ENCODE assay signal across 10 cellular contexts in the genomic region with DNA sequence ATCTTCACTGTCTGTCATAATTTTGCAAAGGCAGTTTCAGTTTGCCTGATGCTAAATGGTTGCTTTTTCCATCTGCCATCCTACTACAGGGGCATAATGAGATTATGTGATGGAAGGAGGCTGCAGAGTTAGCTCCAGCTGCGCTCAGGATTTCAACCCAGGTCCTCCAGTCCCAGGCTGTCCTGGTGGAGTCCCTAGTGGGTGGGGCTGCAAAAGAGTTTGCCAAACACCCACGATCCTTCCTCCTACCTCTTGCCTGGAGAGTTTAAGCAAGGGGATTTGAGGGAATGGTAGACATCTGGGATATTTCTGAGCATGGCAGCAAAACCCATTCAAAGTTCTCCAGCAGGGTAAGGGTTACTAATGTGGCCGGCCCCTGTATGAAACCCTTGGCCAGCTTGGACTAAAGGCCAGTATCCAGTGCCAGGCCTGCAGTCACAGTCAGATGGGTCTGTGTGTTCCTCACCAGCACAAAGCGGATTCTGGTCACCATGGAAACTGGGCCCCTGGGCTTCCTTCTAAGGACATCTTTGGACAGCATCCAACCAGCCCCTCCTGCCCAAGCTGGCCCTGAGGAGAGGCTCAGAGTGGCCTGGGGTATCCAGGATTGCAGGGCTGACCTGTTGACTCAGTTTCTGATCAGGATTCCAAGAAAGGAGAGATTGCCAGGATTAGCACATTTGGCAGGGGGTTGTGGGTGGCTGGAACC. TPM values are rescaled to one million over a fixed set of nuclear protein-coding genes. Genes with fewer than 3 reads are reported as not detected.
DNase-seq lines count a peak whose midpoint lies in the region; ATAC-seq and TF ChIP-seq lines count a peak whose summit lies in the region.
"Had no signal": no experiment of that assay in that cellular context is flagged by ENCODE, and none has a peak within 500 bp of the region (broad histone marks: within the 10 kb centered on the region; RNA-seq: fewer than 3 reads in every experiment).

No MANE protein-coding gene starts in this region.

- no peaks in the 10 kb centered on the region; the same call in 1 of the 2 replicates for H3K27me3 ChIP-seq in SK-N-SH (ENCODE audit: insufficient read depth)

- peaks cover 30% of the 10 kb centered on the region for H3K4me1 Mint-ChIP-seq in HFFc6 (ENCODE audit: low read depth)

- H3F3A ChIP-seq in SK-N-SH (replicated peaks; ENCODE audit: insufficient read depth): no peaks in the 10 kb centered on the region

- CTCF ChIA-PET in SK-N-SH (lab: Yijun Ruan, JAX): interaction anchor here (0.8 to 3.5 kb wide), 9 partner anchors 17 to 204 kb away, joined by 3 to 31 read pairs (median 4); no protein-coding TSS in a partner anchor

- intact Hi-C loops in Right ventricle myocardium superior (cut with DNase I) (no loop called here), sciatic nerve (cut with DNase I) (no loop called here)

- TF ChIP-seq RAD21 in SK-N-SH (IDR thresholded peaks at IDR 0.05; ENCODE audit: low read length): no peak

- no peaks in the 10 kb centered on the region for H3K79me2 ChIP-seq in SK-N-SH (ENCODE audit: insufficient read depth)

- H3K9me2 ChIP-seq in SK-N-SH: no peaks in the 10 kb centered on the region

- no peak overlapping the region for H3K9ac ChIP-seq in SK-N-SH

- peak overlapping the region in 1 of 2 experiments; percentile 50; a peak in 2 of 4 replicates for H3K27ac ChIP-seq in SK-N-SH (ENCODE audit: low read depth in 2 of 2, low read length in 1 of 2)

- TF ChIP-seq CTCF in HFFc6 (IDR thresholded peaks at IDR 0.05): no peak
- TF ChIP-seq CTCF in SK-N-SH (IDR thresholded peaks at IDR 0.05): no peak

- WGBS in SK-N-SH (ENCODE audit: low lambda C conversion rate): 36% methylated on average over 3 of the region's 4 CpGs

- POLR2A ChIA-PET in SK-N-SH (lab: Yijun Ruan, JAX): interaction anchor here (1.0 kb wide), 1 partner anchor 41 kb away, joined by 4 read pairs; no protein-coding TSS in a partner anchor

- TF ChIP-seq EP300 in SK-N-SH (IDR thresholded peaks at IDR 0.05; ENCODE audit: borderline replicate concordance in 1 of 2, low read depth in 1 of 2, low read length in 1 of 2): no peak

- no peaks in the 10 kb centered on the region for H3K9me3 ChIP-seq in SK-N-SH

- H3K4me3 ChIP-seq in SK-N-SH (ENCODE audit: low read depth in 2 of 2, low read length in 1 of 2): no peak overlapping the region

- H3K27ac Mint-ChIP-seq in HFFc6: peak overlapping the region; percentile 52

- no peaks in the 10 kb centered on the region for H4K20me1 ChIP-seq in SK-N-SH (ENCODE audit: insufficient read depth)

- DNase-seq in HFFc6: no peak
- DNase-seq in SK-N-SH: peak; percentile 80
- DNase-seq in Right ventricle myocardium superior: peak; percentile 88
- DNase-seq in sciatic nerve (ENCODE audit: low spot score): peak; percentile 71
- no peak for DNase-seq in NCI-H2107 (lab: John Stamatoyannopoulos, UW)
- DNase-seq: KG1, trophoblast cell had no signal

- no peaks in the 10 kb centered on the region for H3K36me3 ChIP-seq in SK-N-SH (replicated peaks in 1 of 2; ENCODE audit: control insufficient read depth in 1 of 2, insufficient read depth in 2 of 2, low read length in 1 of 2)

- H3K27me3 Mint-ChIP-seq in HFFc6 (ENCODE audit: insufficient read depth): peaks cover 9% of the 10 kb centered on the region

- ATAC-seq in Right ventricle myocardium superior (ENCODE audit: poor library complexity) (peak; percentile 84), sciatic nerve (peak; percentile 89), HG02623 (IDR thresholded peaks at IDR 0.05; ENCODE audit: unreplicated experiment) (no peak), HG02884 (IDR thresholded peaks at IDR 0.05; ENCODE audit: unreplicated experiment) (no peak), HG02885 (IDR thresholded peaks at IDR 0.05; ENCODE audit: poor library complexity, unreplicated experiment) (no peak)

- peaks cover 5 to 17% of the 10 kb centered on the region in 2 experiments; a peak in 3 of 4 replicates for H3K4me1 ChIP-seq in SK-N-SH (ENCODE audit: control insufficient read depth in 1 of 2, insufficient read depth in 2 of 2, low read depth in 1 of 2, low read length in 1 of 2)

- no peak overlapping the region for H3K4me2 ChIP-seq in SK-N-SH

- H2AFZ ChIP-seq in SK-N-SH (ENCODE audit: low read depth): peak overlapping the region; percentile 11; the same call in 1 of the 2 replicates

- H3K36me3 Mint-ChIP-seq in HFFc6 (ENCODE audit: low read depth): no peaks in the 10 kb centered on the region

- H3K9me3 Mint-ChIP-seq in HFFc6: no peaks in the 10 kb centered on the region

- peak overlapping the region; percentile 46 for H3K4me3 Mint-ChIP-seq in HFFc6

TF ChIP-seq in SK-N-SH, 30 proteins besides CTCF, POLR2A, EP300 and RAD21:
- TF ChIP-seq RFX5 (IDR thresholded peaks at IDR 0.05; ENCODE audit: low read length) (no peak), CHD2 (IDR thresholded peaks at IDR 0.05; ENCODE audit: low read length, partially characterized antibody) (peak; percentile 9)
- TF ChIP-seq, protein P1, sequence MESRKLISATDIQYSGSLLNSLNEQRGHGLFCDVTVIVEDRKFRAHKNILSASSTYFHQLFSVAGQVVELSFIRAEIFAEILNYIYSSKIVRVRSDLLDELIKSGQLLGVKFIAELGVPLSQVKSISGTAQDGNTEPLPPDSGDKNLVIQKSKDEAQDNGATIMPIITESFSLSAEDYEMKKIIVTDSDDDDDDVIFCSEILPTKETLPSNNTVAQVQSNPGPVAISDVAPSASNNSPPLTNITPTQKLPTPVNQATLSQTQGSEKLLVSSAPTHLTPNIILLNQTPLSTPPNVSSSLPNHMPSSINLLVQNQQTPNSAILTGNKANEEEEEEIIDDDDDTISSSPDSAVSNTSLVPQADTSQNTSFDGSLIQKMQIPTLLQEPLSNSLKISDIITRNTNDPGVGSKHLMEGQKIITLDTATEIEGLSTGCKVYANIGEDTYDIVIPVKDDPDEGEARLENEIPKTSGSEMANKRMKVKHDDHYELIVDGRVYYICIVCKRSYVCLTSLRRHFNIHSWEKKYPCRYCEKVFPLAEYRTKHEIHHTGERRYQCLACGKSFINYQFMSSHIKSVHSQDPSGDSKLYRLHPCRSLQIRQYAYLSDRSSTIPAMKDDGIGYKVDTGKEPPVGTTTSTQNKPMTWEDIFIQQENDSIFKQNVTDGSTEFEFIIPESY (IDR thresholded peaks at IDR 0.05; ENCODE audit: borderline replicate concordance, low read depth): no peak

RNA-seq across cellular contexts. Expression of a gene that starts 42.7 kb away (rescaled TPM):
- 10 to 100 TPM; 34.9 to 48.1 (median 40.3) TPM for total RNA-seq in HFFc6 (2021; fragmentation: NEBNext Ultra II Directional; extraction: Animal tissue kit (Norgen Biotek cat#: 25700))
- polyA plus RNA-seq in SK-N-SH (2012; rRNA removed): 6.0 and 6.1 TPM in 2 replicates
- polyA plus RNA-seq in SK-N-SH (2012; cell fraction: cytosol; rRNA removed): 4.1 and 5.6 TPM in 2 replicates
- polyA plus RNA-seq in SK-N-SH (2012; cell fraction: nucleus; rRNA removed): 5.7 and 6.8 TPM in 2 replicates
- 15.4 TPM for total RNA-seq in Right ventricle myocardium superior
- 36.5 TPM for total RNA-seq in sciatic nerve

Comparison
In these comparisons a context has a peak if more than half of its experiments do, and no peak if none do; other contexts are left out.
1. DNase-seq: peak in SK-N-SH (single experiment), Right ventricle myocardium superior (single experiment) and sciatic nerve (single experiment); none in HFFc6 (single experiment) and NCI-H2107 (single experiment).
2. ATAC-seq: peak in Right ventricle myocardium superior (single experiment) and sciatic nerve (single experiment); none in HG02623 (single experiment), HG02884 (single experiment) and HG02885 (single experiment).